In the genomic region with DNA sequence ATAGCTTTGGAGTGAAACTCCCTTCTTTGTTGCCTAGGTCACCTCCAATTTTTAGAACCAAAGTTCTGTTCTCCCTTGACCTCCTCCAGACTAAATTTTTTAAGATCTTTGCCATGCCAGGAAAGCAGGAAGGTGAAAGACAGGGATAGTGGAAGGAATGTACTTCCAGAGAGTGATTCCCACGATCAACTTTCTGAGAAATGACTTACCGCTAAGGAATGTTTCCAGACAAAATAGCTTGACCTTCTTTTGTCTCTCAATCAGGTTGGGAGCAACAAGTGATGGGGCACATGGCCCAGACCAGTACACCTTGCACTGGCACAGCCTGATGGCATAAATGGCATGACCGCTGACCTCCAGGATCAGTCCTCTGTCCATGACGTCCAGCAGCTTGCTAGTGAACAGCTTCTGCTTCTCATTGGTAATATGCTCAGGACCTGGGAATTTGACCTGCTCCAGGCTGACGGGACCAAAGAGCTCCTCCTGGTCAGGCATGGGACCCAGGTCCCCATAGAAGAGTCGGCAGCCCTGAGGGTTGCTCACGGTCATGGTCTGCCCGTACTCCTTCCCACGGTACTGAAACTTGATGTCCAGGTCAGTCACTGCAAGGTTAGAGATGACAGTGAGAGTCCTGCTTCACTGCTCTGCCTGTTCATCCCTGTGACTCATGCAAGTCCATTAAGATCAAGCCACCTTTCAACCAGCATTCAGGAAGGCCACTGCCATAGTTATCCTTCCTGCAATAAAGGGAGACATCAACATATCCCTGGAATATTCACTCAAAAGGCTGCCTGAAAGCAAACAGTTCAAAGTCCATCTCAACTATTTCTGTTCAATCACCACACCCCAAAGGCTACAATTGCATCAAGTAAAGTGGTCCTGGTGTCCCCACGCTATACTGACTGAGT, we compare ENCODE assay signal across 29 cellular contexts. TPM values are rescaled to one million over a fixed set of nuclear protein-coding genes. Genes with fewer than 3 reads are reported as not detected.
DNase-seq lines count a peak whose midpoint lies in the region; ATAC-seq, FAIRE-seq and TF ChIP-seq lines count a peak whose summit lies in the region.
"Had no signal": no experiment of that assay in that cellular context is flagged by ENCODE, and none has a peak within 500 bp of the region (broad histone marks: within the 10 kb centered on the region; RNA-seq: fewer than 3 reads in every experiment).

No MANE protein-coding gene starts in this region.

- H3K9me3 ChIP-seq in HepG2 (ENCODE audit: low read length) (no peaks in the 10 kb centered on the region), stomach (no peaks in the 10 kb centered on the region)
- H3K9me3 ChIP-seq: BE2C, heart left ventricle, lower lobe of right lung, tibial artery had no signal

- in situ Hi-C loops in HepG2 (cut with HindIII; ENCODE audit: extremely low pct_ligation_motif_present, low pct_unique_long_range_greater_than_20kb) = no loop called here

- peak overlapping the region; percentile 26; the same call in 1 of the 2 replicates for H3K4me2 ChIP-seq in HepG2 (ENCODE audit: low read depth, low read length)

- TF ChIP-seq EP300 in HepG2 (IDR thresholded peaks at IDR 0.05; ENCODE audit: low read depth in 2 of 2, low read length in 2 of 2) (no peak), HepG2 (CRISPR knock-in tag; IDR thresholded peaks at IDR 0.05; ENCODE audit: borderline replicate concordance) (no peak), stomach (IDR thresholded peaks at IDR 0.05) (no peak)

- H3K4me3 Mint-ChIP-seq in T-helper 1 cell treated with Interleukin-12 subunit alpha and Interleukin-12 subunit beta and Interleukin-4 antibody, amounts not matched to agents 30 μg/mL and 1 μg/mL, for 36 hours = no peak overlapping the region
- no peak overlapping the region for H3K4me3 Mint-ChIP-seq in activated T-cell treated with anti-CD3 and anti-CD28 coated beads, Interleukin-2, amount 50 U/mL, for 24 hours
- H3K4me3 Mint-ChIP-seq: activated T-cell treated with anti-CD3 and anti-CD28 coated beads, Interleukin-2, amount 50 U/mL, for 4 hours; IgD-negative memory B cell had no signal

- 23% methylated on average over 7 of the region's 10 CpGs for WGBS in HepG2 (ENCODE audit: low lambda C conversion rate)
- 84 to 87% (median 85%) methylated on average over 7 to 10 of the region's 10 CpGs for WGBS in stomach, 5 donors

- no peaks in the 10 kb centered on the region for H4K20me1 ChIP-seq in HepG2 (ENCODE audit: insufficient read depth, low read length)

- H3K4me3 ChIP-seq in HepG2 (replicated peaks in 1 of 3; ENCODE audit: insufficient read depth in 1 of 3, low read depth in 2 of 3, low read length in 3 of 3) = no peak overlapping the region
- no peak overlapping the region for H3K4me3 ChIP-seq in stomach
- H3K4me3 ChIP-seq: heart left ventricle, lower lobe of right lung, tibial artery had no signal

- TF ChIP-seq POLR2A in HepG2 (IDR thresholded peaks at IDR 0.05; ENCODE audit: insufficient read depth in 1 of 2, low read depth in 2 of 2, low read length in 2 of 2) (no peak), stomach (IDR thresholded peaks at IDR 0.05) (no peak)

- ATAC-seq in HepG2 = peak; percentile 80
- ATAC-seq: activated T-cell treated with anti-CD3 and anti-CD28 coated beads, Interleukin-2, amount 50 U/mL, for 4 hours; heart left ventricle; lower lobe of right lung had no signal

- CTCF ChIA-PET in HepG2 (lab: Yijun Ruan, JAX; ENCODE audit: low intra/inter-chr PET ratio, low total read pairs) = no interaction called here

- peak overlapping the region; percentile 12 for H3K27ac Mint-ChIP-seq in T-helper 1 cell treated with Interleukin-12 subunit alpha and Interleukin-12 subunit beta and Interleukin-4 antibody, amounts not matched to agents 30 μg/mL and 1 μg/mL, for 36 hours
- H3K27ac Mint-ChIP-seq in activated T-cell treated with anti-CD3 and anti-CD28 coated beads, Interleukin-2, amount 50 U/mL, for 24 hours = no peak overlapping the region
- H3K27ac Mint-ChIP-seq: IgD-negative memory B cell had no signal

- DNase-seq in T-helper 1 cell (no peak), RCC 7860 (ENCODE audit: low spot score) (peak; percentile 29), HepG2 (ENCODE audit: low spot score) (peak; percentile 63), stomach (no peak), kidney glomerular epithelial cell (lab: John Stamatoyannopoulos, UW) (no peak), NCI-H345 treated with DMSO at 0.1 percent for 48 hours (lab: John Stamatoyannopoulos, UW; ENCODE audit: unreplicated experiment) (no peak)
- no peak for DNase-seq in activated T-cell treated with anti-CD3 and anti-CD28 coated beads, Interleukin-2, amount 50 U/mL, for 24 hours
- DNase-seq: activated naive CD4-positive, alpha-beta T cell treated with Interleukin-2 at 50 U/mL for 16 hours; activated T-cell treated with anti-CD3 and anti-CD28 coated beads, Interleukin-2, amount 50 U/mL, for 4 hours; anterior cingulate cortex; BE2C; caudate nucleus; heart left ventricle; lower lobe of right lung; MM.1S; NCI-H146; NCI-H2171; nucleus accumbens; Right ventricle myocardium superior; stimulated activated CD4-positive, alpha-beta T cell treated with anti-CD3 and anti-CD28 coated beads, Interleukin-4, amount 100 ng/mL, for 1 hour; stimulated activated naive CD4-positive, alpha-beta T cell; tibial artery had no signal

- FAIRE-seq in RCC 7860 (lab: Jason Lieb, UNC) (no peak), HepG2 (lab: Jason Lieb, UNC) (no peak)
- FAIRE-seq: endothelial cell of umbilical vein, H1 had no signal

- no peaks in the 10 kb centered on the region for H3K79me2 ChIP-seq in HepG2 (ENCODE audit: insufficient read depth, low read length)

- TF ChIP-seq CTCF in HepG2 (CRISPR knock-in tag; IDR thresholded peaks at IDR 0.05) (no peak), stomach (IDR thresholded peaks at IDR 0.05) (no peak)

- POLR2A ChIA-PET in HepG2 (lab: Yijun Ruan, JAX) = no interaction called here

- peaks cover 7% of the 10 kb centered on the region for H3K9me3 Mint-ChIP-seq in T-helper 1 cell treated with Interleukin-12 subunit alpha and Interleukin-12 subunit beta and Interleukin-4 antibody, amounts not matched to agents 30 μg/mL and 1 μg/mL, for 36 hours
- H3K9me3 Mint-ChIP-seq in activated T-cell treated with anti-CD3 and anti-CD28 coated beads, Interleukin-2, amount 50 U/mL, for 24 hours = no peaks in the 10 kb centered on the region

- H3K4me1 Mint-ChIP-seq in T-helper 1 cell treated with Interleukin-12 subunit alpha and Interleukin-12 subunit beta and Interleukin-4 antibody, amounts not matched to agents 30 μg/mL and 1 μg/mL, for 36 hours (ENCODE audit: low read depth) = peaks cover 36% of the 10 kb centered on the region
- H3K4me1 Mint-ChIP-seq in activated T-cell treated with anti-CD3 and anti-CD28 coated beads, Interleukin-2, amount 50 U/mL, for 24 hours (ENCODE audit: low read depth) = peaks cover under 1% of the 10 kb centered on the region
- H3K4me1 Mint-ChIP-seq: IgD-negative memory B cell had no signal

- no peak for TF ChIP-seq RAD21 in HepG2 (CRISPR knock-in tag; IDR thresholded peaks at IDR 0.05)

- no peaks in the 10 kb centered on the region for H3K36me3 Mint-ChIP-seq in T-helper 1 cell treated with Interleukin-12 subunit alpha and Interleukin-12 subunit beta and Interleukin-4 antibody, amounts not matched to agents 30 μg/mL and 1 μg/mL, for 36 hours (ENCODE audit: low read depth)
- no peaks in the 10 kb centered on the region for H3K36me3 Mint-ChIP-seq in activated T-cell treated with anti-CD3 and anti-CD28 coated beads, Interleukin-2, amount 50 U/mL, for 24 hours (ENCODE audit: low read depth)

- peaks cover 18% of the 10 kb centered on the region for H3K27me3 Mint-ChIP-seq in T-helper 1 cell treated with Interleukin-12 subunit alpha and Interleukin-12 subunit beta and Interleukin-4 antibody, amounts not matched to agents 30 μg/mL and 1 μg/mL, for 36 hours (ENCODE audit: low read depth)
- H3K27me3 Mint-ChIP-seq in activated T-cell treated with anti-CD3 and anti-CD28 coated beads, Interleukin-2, amount 50 U/mL, for 24 hours = peaks cover 7% of the 10 kb centered on the region

- H3K4me1 ChIP-seq in HepG2 (ENCODE audit: insufficient read depth, low read length) (peaks cover 11% of the 10 kb centered on the region), stomach (peaks cover 28 to 57% (median 47%) of the 10 kb centered on the region in 4 donors)
- H3K4me1 ChIP-seq: BE2C, lower lobe of right lung had no signal

- BruUV-seq in HepG2 (replicated peaks; lab: Mats Ljungman, UMichigan) = no TSS peak

- H3K27me3 ChIP-seq in HepG2 (ENCODE audit: control insufficient read depth in 1 of 2, insufficient read depth in 2 of 2, low read length in 2 of 2) (peaks cover 0 to 3% of the 10 kb centered on the region in 2 experiments; a peak in 1 of 5 replicates), stomach (no peaks in the 10 kb centered on the region)
- H3K27me3 ChIP-seq: BE2C, heart left ventricle had no signal

- H3K36me3 ChIP-seq in HepG2 (replicated peaks in 1 of 2; ENCODE audit: control insufficient read depth in 1 of 2, insufficient read depth in 2 of 2, low read length in 2 of 2) (no peaks in the 10 kb centered on the region), stomach (peaks cover 4 to 68% (median 40%) of the 10 kb centered on the region in 4 donors)
- H3K36me3 ChIP-seq: BE2C had no signal

- H3K27ac ChIP-seq in HepG2 (ENCODE audit: extremely low read length, insufficient read depth, low read length) = no peak overlapping the region
- H3K27ac ChIP-seq in stomach = peak overlapping the region; percentile 1 to 64 (median 44)
- H3K27ac ChIP-seq: 22Rv1, lower lobe of right lung, tibial artery had no signal

- H3K9ac ChIP-seq in HepG2 (ENCODE audit: insufficient read depth, low read depth, low read length) = no peak overlapping the region

- intact Hi-C loops in HepG2 (cut with micrococcal nuclease; ENCODE audit: unreplicated experiment) (no loop called here), stomach (cut with DNase I; ENCODE audit: low total_unique reads) (no loop called here)

- no peak overlapping the region for H2AFZ ChIP-seq in HepG2 (ENCODE audit: low read length)

RNA-seq across cellular contexts. Expression of gene C1orf74, which starts 6.2 kb away (rescaled TPM):
- total RNA-seq in HepG2 (2016; rRNA removed; fragmentation: Illumina TruSeq; extraction: Trizol) (0.71 and 0.98 TPM in 2 replicates), stomach (1 to 10 TPM in 2 of 5 donors, under 1 TPM in 2, not detected in 1; 0.72 to 3.6 (median 2.0) TPM)
- 0.26 and 0.30 TPM in 2 replicates for total RNA-seq in HepG2 (2016; cell fraction: cytosol; rRNA removed; fragmentation: Illumina TruSeq; extraction: Trizol; ENCODE audit: low read depth)
- total RNA-seq in HepG2 (2016; cell fraction: insoluble cytoplasmic fraction; rRNA removed; fragmentation: Illumina TruSeq; extraction: Trizol) = 1.0 and 1.1 TPM in 2 replicates
- 0.38 and 0.71 TPM in 2 replicates for total RNA-seq in HepG2 (2016; cell fraction: membrane; rRNA removed; fragmentation: Illumina TruSeq; extraction: Trizol)
- total RNA-seq in HepG2 (2016; cell fraction: nucleus; rRNA removed; fragmentation: Illumina TruSeq; extraction: Trizol) = 0.72 and 0.81 TPM in 2 replicates
- polyA plus RNA-seq in HepG2 (2011; rRNA removed) (0.33 and 0.40 TPM in 2 replicates), stomach (1 to 10 TPM; 1.3 to 1.8 (median 1.5) TPM)
- polyA plus RNA-seq in HepG2 (2011; cell fraction: cytosol; rRNA removed) = 0.27 and 0.40 TPM in 2 replicates
- polyA plus RNA-seq in HepG2 (2011; cell fraction: nucleus; rRNA removed) = 0.27 and 0.28 TPM in 2 replicates
- 0.37 and 0.51 TPM in 2 replicates for polyA plus RNA-seq in HepG2 (2012)
- polyA plus RNA-seq in HepG2 (2016; cell fraction: cytosol; fragmentation: Illumina TruSeq; extraction: Trizol; ENCODE audit: low read depth) = 0.05 and 0.06 TPM in 2 replicates
- 0.51 and 0.69 TPM in 2 replicates for polyA plus RNA-seq in HepG2 (2016; cell fraction: insoluble cytoplasmic fraction; fragmentation: Illumina TruSeq; extraction: Trizol; ENCODE audit: low read depth)
- 0.10 and 0.13 TPM in 2 replicates for polyA plus RNA-seq in HepG2 (2016; cell fraction: membrane; fragmentation: Illumina TruSeq; extraction: Trizol; ENCODE audit: low read depth)
- 0.37 and 0.45 TPM in 2 replicates for polyA plus RNA-seq in HepG2 (2016; cell fraction: nucleus; fragmentation: Illumina TruSeq; extraction: Trizol; ENCODE audit: insufficient read depth, low read depth)
- polyA minus RNA-seq in HepG2 (2011; rRNA and poly(A)+ RNA removed; ENCODE audit: low replicate concordance) = 0.56 and 3.8 TPM in 2 replicates
- 0.40 and 0.62 TPM in 2 replicates for polyA minus RNA-seq in HepG2 (2011; cell fraction: cytosol; rRNA and poly(A)+ RNA removed)
- polyA minus RNA-seq in HepG2 (2011; cell fraction: nucleus; rRNA and poly(A)+ RNA removed) = 1.4 and 1.6 TPM in 2 replicates

RNA-seq across cellular contexts. Expression of gene IRF6, which starts 15.4 kb away (rescaled TPM):
- total RNA-seq in HepG2 (2016; rRNA removed; fragmentation: Illumina TruSeq; extraction: Trizol) (0.02 TPM in 1 of 2 replicates, not detected in the other), stomach (10 to 100 TPM; 11.6 to 64.8 (median 33.5) TPM)
- not detected in 2 replicates for total RNA-seq in HepG2 (2016; cell fraction: cytosol; rRNA removed; fragmentation: Illumina TruSeq; extraction: Trizol; ENCODE audit: low read depth)
- not detected in 2 replicates for total RNA-seq in HepG2 (2016; cell fraction: insoluble cytoplasmic fraction; rRNA removed; fragmentation: Illumina TruSeq; extraction: Trizol)
- total RNA-seq in HepG2 (2016; cell fraction: membrane; rRNA removed; fragmentation: Illumina TruSeq; extraction: Trizol) = not detected in 2 replicates
- not detected in 2 replicates for total RNA-seq in HepG2 (2016; cell fraction: nucleus; rRNA removed; fragmentation: Illumina TruSeq; extraction: Trizol)
- polyA plus RNA-seq in HepG2 (2011; rRNA removed) (0.05 TPM in 1 of 2 replicates, not detected in the other), stomach (10 to 100 TPM; 19.5 to 27.8 (median 25.2) TPM)
- polyA plus RNA-seq in HepG2 (2011; cell fraction: cytosol; rRNA removed) = 0.01 and 0.05 TPM in 2 replicates
- polyA plus RNA-seq in HepG2 (2011; cell fraction: nucleus; rRNA removed) = not detected in 2 replicates
- polyA plus RNA-seq in HepG2 (2012) = not detected in 2 replicates
- polyA plus RNA-seq in HepG2 (2016; cell fraction: cytosol; fragmentation: Illumina TruSeq; extraction: Trizol; ENCODE audit: low read depth) = not detected in 2 replicates
- not detected in 2 replicates for polyA plus RNA-seq in HepG2 (2016; cell fraction: insoluble cytoplasmic fraction; fragmentation: Illumina TruSeq; extraction: Trizol; ENCODE audit: low read depth)
- not detected in 2 replicates for polyA plus RNA-seq in HepG2 (2016; cell fraction: membrane; fragmentation: Illumina TruSeq; extraction: Trizol; ENCODE audit: low read depth)
- polyA plus RNA-seq in HepG2 (2016; cell fraction: nucleus; fragmentation: Illumina TruSeq; extraction: Trizol; ENCODE audit: insufficient read depth, low read depth) = not detected in 2 replicates
- polyA minus RNA-seq in HepG2 (2011; rRNA and poly(A)+ RNA removed; ENCODE audit: low replicate concordance) = 0.70 TPM in 1 of 2 replicates, not detected in the other
- not detected in 2 replicates for polyA minus RNA-seq in HepG2 (2011; cell fraction: cytosol; rRNA and poly(A)+ RNA removed)
- not detected in 2 replicates for polyA minus RNA-seq in HepG2 (2011; cell fraction: nucleus; rRNA and poly(A)+ RNA removed)

RNA-seq across cellular contexts. Expression of gene TRAF3IP3, which starts 34.7 kb away (rescaled TPM):
- total RNA-seq in HepG2 (2016; rRNA removed; fragmentation: Illumina TruSeq; extraction: Trizol) (not detected in 2 replicates), stomach (1 to 10 TPM in 4 of 5 donors, not detected in 1; 2.2 to 9.6 (median 3.4) TPM)
- not detected in 2 replicates for total RNA-seq in HepG2 (2016; cell fraction: cytosol; rRNA removed; fragmentation: Illumina TruSeq; extraction: Trizol; ENCODE audit: low read depth)
- not detected in 2 replicates for total RNA-seq in HepG2 (2016; cell fraction: insoluble cytoplasmic fraction; rRNA removed; fragmentation: Illumina TruSeq; extraction: Trizol)
- total RNA-seq in HepG2 (2016; cell fraction: membrane; rRNA removed; fragmentation: Illumina TruSeq; extraction: Trizol) = not detected in 2 replicates
- not detected in 2 replicates for total RNA-seq in HepG2 (2016; cell fraction: nucleus; rRNA removed; fragmentation: Illumina TruSeq; extraction: Trizol)
- polyA plus RNA-seq in HepG2 (2011; rRNA removed) (not detected in 2 replicates), stomach (1 to 10 TPM; 2.2 to 6.7 (median 2.6) TPM)
- not detected in 2 replicates for polyA plus RNA-seq in HepG2 (2011; cell fraction: cytosol; rRNA removed)
- polyA plus RNA-seq in HepG2 (2011; cell fraction: nucleus; rRNA removed) = 0.12 TPM in 1 of 2 replicates, not detected in the other
- polyA plus RNA-seq in HepG2 (2012) = 0.07 TPM in 1 of 2 replicates, not detected in the other
- polyA plus RNA-seq in HepG2 (2016; cell fraction: cytosol; fragmentation: Illumina TruSeq; extraction: Trizol; ENCODE audit: low read depth) = not detected in 2 replicates
- polyA plus RNA-seq in HepG2 (2016; cell fraction: insoluble cytoplasmic fraction; fragmentation: Illumina TruSeq; extraction: Trizol; ENCODE audit: low read depth) = not detected in 2 replicates
- not detected in 2 replicates for polyA plus RNA-seq in HepG2 (2016; cell fraction: membrane; fragmentation: Illumina TruSeq; extraction: Trizol; ENCODE audit: low read depth)
- not detected in 2 replicates for polyA plus RNA-seq in HepG2 (2016; cell fraction: nucleus; fragmentation: Illumina TruSeq; extraction: Trizol; ENCODE audit: insufficient read depth, low read depth)
- polyA minus RNA-seq in HepG2 (2011; rRNA and poly(A)+ RNA removed; ENCODE audit: low replicate concordance) = not detected in 2 replicates
- polyA minus RNA-seq in HepG2 (2011; cell fraction: cytosol; rRNA and poly(A)+ RNA removed) = not detected in 2 replicates
- not detected in 2 replicates for polyA minus RNA-seq in HepG2 (2011; cell fraction: nucleus; rRNA and poly(A)+ RNA removed)
- total RNA-seq: dermis microvascular lymphatic vessel endothelial cell, endothelial cell of umbilical vein, H1, pulmonary artery endothelial cell had no signal
- polyA plus RNA-seq: endothelial cell of umbilical vein, H1 had no signal

RNA-seq across cellular contexts. Expression of gene UTP25, which starts 37.2 kb away (rescaled TPM):
- 5.7 and 6.6 TPM in 2 replicates for total RNA-seq in HepG2 (2016; rRNA removed; fragmentation: Illumina TruSeq; extraction: Trizol)
- 0.53 and 0.81 TPM in 2 replicates for total RNA-seq in HepG2 (2016; cell fraction: cytosol; rRNA removed; fragmentation: Illumina TruSeq; extraction: Trizol; ENCODE audit: low read depth)
- total RNA-seq in HepG2 (2016; cell fraction: insoluble cytoplasmic fraction; rRNA removed; fragmentation: Illumina TruSeq; extraction: Trizol) = 5.6 and 6.7 TPM in 2 replicates
- total RNA-seq in HepG2 (2016; cell fraction: membrane; rRNA removed; fragmentation: Illumina TruSeq; extraction: Trizol) = 1.3 and 1.5 TPM in 2 replicates
- 8.4 and 8.5 TPM in 2 replicates for total RNA-seq in HepG2 (2016; cell fraction: nucleus; rRNA removed; fragmentation: Illumina TruSeq; extraction: Trizol)
- 4.4 and 4.8 TPM in 2 replicates for polyA plus RNA-seq in HepG2 (2011; rRNA removed)
- 2.2 and 3.6 TPM in 2 replicates for polyA plus RNA-seq in HepG2 (2011; cell fraction: cytosol; rRNA removed)
- polyA plus RNA-seq in HepG2 (2011; cell fraction: nucleus; rRNA removed) = 4.4 and 4.6 TPM in 2 replicates
- polyA plus RNA-seq in HepG2 (2012) = 3.8 and 4.2 TPM in 2 replicates
- polyA plus RNA-seq in HepG2 (2016; cell fraction: cytosol; fragmentation: Illumina TruSeq; extraction: Trizol; ENCODE audit: low read depth) = 0.15 and 0.20 TPM in 2 replicates
- 5.4 and 5.9 TPM in 2 replicates for polyA plus RNA-seq in HepG2 (2016; cell fraction: insoluble cytoplasmic fraction; fragmentation: Illumina TruSeq; extraction: Trizol; ENCODE audit: low read depth)
- polyA plus RNA-seq in HepG2 (2016; cell fraction: membrane; fragmentation: Illumina TruSeq; extraction: Trizol; ENCODE audit: low read depth) = 0.49 and 0.59 TPM in 2 replicates
- 4.6 and 5.1 TPM in 2 replicates for polyA plus RNA-seq in HepG2 (2016; cell fraction: nucleus; fragmentation: Illumina TruSeq; extraction: Trizol; ENCODE audit: insufficient read depth, low read depth)
- polyA minus RNA-seq in HepG2 (2011; rRNA and poly(A)+ RNA removed; ENCODE audit: low replicate concordance) = 7.4 and 25.4 TPM in 2 replicates
- polyA minus RNA-seq in HepG2 (2011; cell fraction: cytosol; rRNA and poly(A)+ RNA removed) = 2.7 and 4.1 TPM in 2 replicates
- polyA minus RNA-seq in HepG2 (2011; cell fraction: nucleus; rRNA and poly(A)+ RNA removed) = 24.7 and 28.3 TPM in 2 replicates
- total RNA-seq in stomach = 10 to 100 TPM in 1 of 5 donors, 1 to 10 TPM in 4; 1.4 to 10.6 (median 3.1) TPM
- polyA plus RNA-seq in stomach = 1 to 10 TPM; 1.1 to 2.1 (median 1.9) TPM

Comparison
In these comparisons a context has a peak if more than half of its experiments do, and no peak if none do; other contexts are left out.
1. DNase-seq: peak in RCC 7860 (single experiment) and HepG2 (single experiment); none in T-helper 1 cell (0 of 5), stomach (single experiment), activated T-cell treated with anti-CD3 and anti-CD28 coated beads, Interleukin-2, amount 50 U/mL, for 24 hours (single experiment), kidney glomerular epithelial cell (single experiment) and NCI-H345 treated with DMSO at 0.1 percent for 48 hours (single experiment).
2. RNA of gene IRF6, which starts 15.4 kb away (total RNA-seq): 11.6 to 64.8 TPM in stomach; 0.02 TPM in HepG2; every median in the first group is over 10 times any median in the second.